In genomic region chr12:20189767-20190166, GRCh38 we compare ENCODE assay signal across 16 cellular contexts.
"Had no signal": no experiment of that assay in that cellular context is flagged by ENCODE, and none has a peak within 500 bp of the region (broad histone marks: within the 10 kb centered on the region; RNA-seq: fewer than 3 reads in every experiment).

No MANE protein-coding gene starts in this region.

- H3K36me3 ChIP-seq: prostate gland had no signal

- H3K27ac ChIP-seq: epithelial cell of prostate, prostate gland had no signal

- H3K9me3 ChIP-seq: prostate gland had no signal

- H3K4me3 Mint-ChIP-seq: activated naive CD8-positive, alpha-beta T cell; effector memory CD8-positive, alpha-beta T cell; memory B cell; natural killer cell; T-helper 2 cell treated with Interferon-gamma antibody and Interleukin-4, amounts not matched to agents 5 μg/mL and 100 μg/mL, for 36 hours had no signal

- DNase-seq: activated CD4-positive, alpha-beta T cell treated with anti-CD3 and anti-CD28 coated beads, Interleukin-2, amount 50 U/mL, for 1 hour; activated CD8-positive, alpha-beta memory T cell treated with anti-CD3 and anti-CD28 coated beads for 24 hours; activated gamma-delta T cell treated with Interleukin-2 at 50 U/mL for 16 hours; amniotic stem cell; central memory CD4-positive, alpha-beta T cell; cortex of kidney; effector memory CD8-positive, alpha-beta T cell; foreskin melanocyte; natural killer cell; occipital lobe; stimulated activated CD4-positive, alpha-beta T cell treated with anti-CD3 and anti-CD28 coated beads, Interleukin-2, amount 100 ng/mL, for 24 hours had no signal

- H3K4me1 ChIP-seq: prostate gland had no signal

- H3K27ac Mint-ChIP-seq: activated naive CD8-positive, alpha-beta T cell; effector memory CD8-positive, alpha-beta T cell; memory B cell; natural killer cell; T-helper 2 cell treated with Interferon-gamma antibody and Interleukin-4, amounts not matched to agents 5 μg/mL and 100 μg/mL, for 36 hours had no signal

- H3K9me3 Mint-ChIP-seq: effector memory CD8-positive, alpha-beta T cell had no signal

- H3K36me3 Mint-ChIP-seq: activated naive CD8-positive, alpha-beta T cell; memory B cell; natural killer cell had no signal

- H3K27me3 Mint-ChIP-seq: activated naive CD8-positive, alpha-beta T cell; effector memory CD8-positive, alpha-beta T cell; memory B cell had no signal

- H3K4me1 Mint-ChIP-seq: memory B cell, natural killer cell had no signal

- H3K4me3 ChIP-seq: prostate gland had no signal
